ENCODE assay signal across 1 cellular context in the genomic region with DNA sequence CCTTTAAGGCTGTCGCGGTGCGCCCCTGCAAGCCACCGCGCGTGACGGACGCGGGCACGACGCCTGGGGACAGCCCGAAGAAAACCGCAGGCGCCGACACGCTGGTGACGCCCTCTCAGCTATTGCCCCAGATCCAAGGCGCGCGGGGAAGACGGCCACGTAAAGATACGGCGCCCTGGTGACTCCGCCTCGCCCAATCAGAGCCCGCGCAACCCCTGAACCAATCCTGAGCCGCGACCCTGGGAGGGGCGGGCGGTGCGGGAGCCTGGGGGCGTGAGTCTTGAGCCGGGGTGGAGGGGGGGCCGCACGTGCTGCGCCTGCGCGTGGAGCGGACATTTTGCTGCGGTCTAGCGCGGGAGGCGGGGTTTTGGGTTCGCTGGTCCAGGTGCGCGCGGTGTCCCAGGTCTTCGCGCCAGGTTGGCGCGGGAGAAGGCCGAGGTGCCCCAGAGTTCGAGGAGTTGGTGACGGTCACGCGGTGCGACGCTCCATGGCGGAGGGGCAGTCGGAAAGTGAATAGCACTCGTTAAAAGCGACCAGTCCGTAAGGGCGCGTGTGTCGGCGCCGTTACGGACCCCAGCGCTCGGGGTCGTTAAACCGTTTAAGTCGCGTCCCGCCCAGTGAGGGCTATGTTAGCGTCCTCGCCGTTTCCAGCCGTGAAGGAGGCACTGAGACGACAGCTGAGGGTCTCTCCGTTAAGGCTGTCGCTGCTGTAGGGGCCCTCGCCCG.
TF ChIP-seq lines count a peak whose summit lies in the region.

No MANE protein-coding gene starts in this region.

TF ChIP-seq in HepG2, 621 proteins besides CTCF, POLR2A, EP300 and RAD21 (continued from another document):
- TF ChIP-seq, protein P1, sequence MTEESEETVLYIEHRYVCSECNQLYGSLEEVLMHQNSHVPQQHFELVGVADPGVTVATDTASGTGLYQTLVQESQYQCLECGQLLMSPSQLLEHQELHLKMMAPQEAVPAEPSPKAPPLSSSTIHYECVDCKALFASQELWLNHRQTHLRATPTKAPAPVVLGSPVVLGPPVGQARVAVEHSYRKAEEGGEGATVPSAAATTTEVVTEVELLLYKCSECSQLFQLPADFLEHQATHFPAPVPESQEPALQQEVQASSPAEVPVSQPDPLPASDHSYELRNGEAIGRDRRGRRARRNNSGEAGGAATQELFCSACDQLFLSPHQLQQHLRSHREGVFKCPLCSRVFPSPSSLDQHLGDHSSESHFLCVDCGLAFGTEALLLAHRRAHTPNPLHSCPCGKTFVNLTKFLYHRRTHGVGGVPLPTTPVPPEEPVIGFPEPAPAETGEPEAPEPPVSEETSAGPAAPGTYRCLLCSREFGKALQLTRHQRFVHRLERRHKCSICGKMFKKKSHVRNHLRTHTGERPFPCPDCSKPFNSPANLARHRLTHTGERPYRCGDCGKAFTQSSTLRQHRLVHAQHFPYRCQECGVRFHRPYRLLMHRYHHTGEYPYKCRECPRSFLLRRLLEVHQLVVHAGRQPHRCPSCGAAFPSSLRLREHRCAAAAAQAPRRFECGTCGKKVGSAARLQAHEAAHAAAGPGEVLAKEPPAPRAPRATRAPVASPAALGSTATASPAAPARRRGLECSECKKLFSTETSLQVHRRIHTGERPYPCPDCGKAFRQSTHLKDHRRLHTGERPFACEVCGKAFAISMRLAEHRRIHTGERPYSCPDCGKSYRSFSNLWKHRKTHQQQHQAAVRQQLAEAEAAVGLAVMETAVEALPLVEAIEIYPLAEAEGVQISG (CRISPR knock-in tag; IDR thresholded peaks at IDR 0.05): 0 out of 2 replicates have a peak, but pooled peaks have one; percentile 24
- TF ChIP-seq MEIS2 (CRISPR knock-in tag; IDR thresholded peaks at IDR 0.05) (peak; percentile 51; the same call in 1 of the 2 replicates), ZNF724P (CRISPR knock-in tag; IDR thresholded peaks at IDR 0.05; ENCODE audit: borderline replicate concordance) (0 out of 2 replicates have a peak, but pooled peaks have one; percentile 35), ZNF777 (CRISPR knock-in tag; IDR thresholded peaks at IDR 0.05) (peak; percentile 34; the same call in 1 of the 2 replicates), ATF7-NPFF (CRISPR knock-in tag; IDR thresholded peaks at IDR 0.05; ENCODE audit: low read depth) (peak; percentile 42; the same call in 1 of the 2 replicates), CEBPG (CRISPR knock-in tag; IDR thresholded peaks at IDR 0.05) (0 out of 2 replicates have a peak, but pooled peaks have one; percentile 3), DMAP1 (CRISPR knock-in tag; IDR thresholded peaks at IDR 0.05) (peak; percentile 69; the same call in 1 of the 2 replicates), ZNF335 (CRISPR knock-in tag; IDR thresholded peaks at IDR 0.05) (no peak), NFKB2 (CRISPR knock-in tag; IDR thresholded peaks at IDR 0.05; ENCODE audit: borderline replicate concordance) (peak; percentile 40; the same call in 1 of the 2 replicates), ZNF564 (CRISPR knock-in tag; IDR thresholded peaks at IDR 0.05) (no peak), RBM22 (optimal IDR thresholded peaks at IDR 0.05; ENCODE audit: low read length) (no peak), ZNF598 (CRISPR knock-in tag; IDR thresholded peaks at IDR 0.05; ENCODE audit: borderline replicate concordance) (0 out of 2 replicates have a peak, but pooled peaks have one; percentile 39), YEATS4 (CRISPR knock-in tag; IDR thresholded peaks at IDR 0.05; ENCODE audit: borderline replicate concordance) (peak; percentile 35; the same call in 1 of the 2 replicates), MEF2D (CRISPR knock-in tag; IDR thresholded peaks at IDR 0.05) (no peak), ASH2L (IDR thresholded peaks at IDR 0.05; ENCODE audit: insufficient read length, low read depth, low read length) (peak; percentile 23), ARNT2 (CRISPR knock-in tag; IDR thresholded peaks at IDR 0.05; ENCODE audit: low read depth) (peak; percentile 57; the same call in 1 of the 2 replicates), RBFOX2 (IDR thresholded peaks at IDR 0.05; ENCODE audit: low read depth, low read length) (peak; percentile 67), RARG (CRISPR knock-in tag; IDR thresholded peaks at IDR 0.05; ENCODE audit: low read depth) (no peak), ZFY (CRISPR knock-in tag; IDR thresholded peaks at IDR 0.05) (peak; percentile 40; the same call in 1 of the 2 replicates), GABPA (IDR thresholded peaks at IDR 0.05; ENCODE audit: low read depth, low read length) (no peak), GABPA (CRISPR knock-in tag; IDR thresholded peaks at IDR 0.05; ENCODE audit: low read depth) (0 out of 2 replicates have a peak, but pooled peaks have one; percentile 14), RFX1 (IDR thresholded peaks at IDR 0.05) (no peak), IRF2 (CRISPR knock-in tag; IDR thresholded peaks at IDR 0.05) (no peak), NCOA2 (CRISPR knock-in tag; IDR thresholded peaks at IDR 0.05) (0 out of 2 replicates have a peak, but pooled peaks have one; percentile 16), AHR (CRISPR knock-in tag; IDR thresholded peaks at IDR 0.05) (peak; percentile 27; the same call in 1 of the 2 replicates), GATA4 (IDR thresholded peaks at IDR 0.05; ENCODE audit: borderline replicate concordance, low read depth) (no peak), ZNF790 (CRISPR knock-in tag; IDR thresholded peaks at IDR 0.05; ENCODE audit: borderline replicate concordance) (0 out of 2 replicates have a peak, but pooled peaks have one; percentile 29), MATR3 (CRISPR knock-in tag; IDR thresholded peaks at IDR 0.05) (no peak)
- TF ChIP-seq, protein P2, sequence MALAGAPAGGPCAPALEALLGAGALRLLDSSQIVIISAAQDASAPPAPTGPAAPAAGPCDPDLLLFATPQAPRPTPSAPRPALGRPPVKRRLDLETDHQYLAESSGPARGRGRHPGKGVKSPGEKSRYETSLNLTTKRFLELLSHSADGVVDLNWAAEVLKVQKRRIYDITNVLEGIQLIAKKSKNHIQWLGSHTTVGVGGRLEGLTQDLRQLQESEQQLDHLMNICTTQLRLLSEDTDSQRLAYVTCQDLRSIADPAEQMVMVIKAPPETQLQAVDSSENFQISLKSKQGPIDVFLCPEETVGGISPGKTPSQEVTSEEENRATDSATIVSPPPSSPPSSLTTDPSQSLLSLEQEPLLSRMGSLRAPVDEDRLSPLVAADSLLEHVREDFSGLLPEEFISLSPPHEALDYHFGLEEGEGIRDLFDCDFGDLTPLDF (CRISPR knock-in tag; IDR thresholded peaks at IDR 0.05): peak; percentile 62; the same call in 1 of the 2 replicates
- TF ChIP-seq, protein P3, sequence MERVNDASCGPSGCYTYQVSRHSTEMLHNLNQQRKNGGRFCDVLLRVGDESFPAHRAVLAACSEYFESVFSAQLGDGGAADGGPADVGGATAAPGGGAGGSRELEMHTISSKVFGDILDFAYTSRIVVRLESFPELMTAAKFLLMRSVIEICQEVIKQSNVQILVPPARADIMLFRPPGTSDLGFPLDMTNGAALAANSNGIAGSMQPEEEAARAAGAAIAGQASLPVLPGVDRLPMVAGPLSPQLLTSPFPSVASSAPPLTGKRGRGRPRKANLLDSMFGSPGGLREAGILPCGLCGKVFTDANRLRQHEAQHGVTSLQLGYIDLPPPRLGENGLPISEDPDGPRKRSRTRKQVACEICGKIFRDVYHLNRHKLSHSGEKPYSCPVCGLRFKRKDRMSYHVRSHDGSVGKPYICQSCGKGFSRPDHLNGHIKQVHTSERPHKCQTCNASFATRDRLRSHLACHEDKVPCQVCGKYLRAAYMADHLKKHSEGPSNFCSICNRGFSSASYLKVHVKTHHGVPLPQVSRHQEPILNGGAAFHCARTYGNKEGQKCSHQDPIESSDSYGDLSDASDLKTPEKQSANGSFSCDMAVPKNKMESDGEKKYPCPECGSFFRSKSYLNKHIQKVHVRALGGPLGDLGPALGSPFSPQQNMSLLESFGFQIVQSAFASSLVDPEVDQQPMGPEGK (CRISPR knock-in tag; IDR thresholded peaks at IDR 0.05): peak; percentile 36; the same call in 1 of the 2 replicates
- TF ChIP-seq, protein P4, sequence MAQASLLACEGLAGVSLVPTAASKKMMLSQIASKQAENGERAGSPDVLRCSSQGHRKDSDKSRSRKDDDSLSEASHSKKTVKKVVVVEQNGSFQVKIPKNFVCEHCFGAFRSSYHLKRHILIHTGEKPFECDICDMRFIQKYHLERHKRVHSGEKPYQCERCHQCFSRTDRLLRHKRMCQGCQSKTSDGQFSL (CRISPR knock-in tag; IDR thresholded peaks at IDR 0.05): 0 out of 2 replicates have a peak, but pooled peaks have one; percentile 39
- TF ChIP-seq, protein P5, sequence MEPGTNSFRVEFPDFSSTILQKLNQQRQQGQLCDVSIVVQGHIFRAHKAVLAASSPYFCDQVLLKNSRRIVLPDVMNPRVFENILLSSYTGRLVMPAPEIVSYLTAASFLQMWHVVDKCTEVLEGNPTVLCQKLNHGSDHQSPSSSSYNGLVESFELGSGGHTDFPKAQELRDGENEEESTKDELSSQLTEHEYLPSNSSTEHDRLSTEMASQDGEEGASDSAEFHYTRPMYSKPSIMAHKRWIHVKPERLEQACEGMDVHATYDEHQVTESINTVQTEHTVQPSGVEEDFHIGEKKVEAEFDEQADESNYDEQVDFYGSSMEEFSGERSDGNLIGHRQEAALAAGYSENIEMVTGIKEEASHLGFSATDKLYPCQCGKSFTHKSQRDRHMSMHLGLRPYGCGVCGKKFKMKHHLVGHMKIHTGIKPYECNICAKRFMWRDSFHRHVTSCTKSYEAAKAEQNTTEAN (CRISPR knock-in tag; conservative IDR thresholded peaks at IDR 0.05): 0 out of 2 replicates have a peak, but pooled peaks have one; percentile 21
- TF ChIP-seq, protein P6, sequence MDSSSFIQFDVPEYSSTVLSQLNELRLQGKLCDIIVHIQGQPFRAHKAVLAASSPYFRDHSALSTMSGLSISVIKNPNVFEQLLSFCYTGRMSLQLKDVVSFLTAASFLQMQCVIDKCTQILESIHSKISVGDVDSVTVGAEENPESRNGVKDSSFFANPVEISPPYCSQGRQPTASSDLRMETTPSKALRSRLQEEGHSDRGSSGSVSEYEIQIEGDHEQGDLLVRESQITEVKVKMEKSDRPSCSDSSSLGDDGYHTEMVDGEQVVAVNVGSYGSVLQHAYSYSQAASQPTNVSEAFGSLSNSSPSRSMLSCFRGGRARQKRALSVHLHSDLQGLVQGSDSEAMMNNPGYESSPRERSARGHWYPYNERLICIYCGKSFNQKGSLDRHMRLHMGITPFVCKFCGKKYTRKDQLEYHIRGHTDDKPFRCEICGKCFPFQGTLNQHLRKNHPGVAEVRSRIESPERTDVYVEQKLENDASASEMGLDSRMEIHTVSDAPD (CRISPR knock-in tag; IDR thresholded peaks at IDR 0.05): 0 out of 2 replicates have a peak, but pooled peaks have one; percentile 30
- TF ChIP-seq, protein P7, sequence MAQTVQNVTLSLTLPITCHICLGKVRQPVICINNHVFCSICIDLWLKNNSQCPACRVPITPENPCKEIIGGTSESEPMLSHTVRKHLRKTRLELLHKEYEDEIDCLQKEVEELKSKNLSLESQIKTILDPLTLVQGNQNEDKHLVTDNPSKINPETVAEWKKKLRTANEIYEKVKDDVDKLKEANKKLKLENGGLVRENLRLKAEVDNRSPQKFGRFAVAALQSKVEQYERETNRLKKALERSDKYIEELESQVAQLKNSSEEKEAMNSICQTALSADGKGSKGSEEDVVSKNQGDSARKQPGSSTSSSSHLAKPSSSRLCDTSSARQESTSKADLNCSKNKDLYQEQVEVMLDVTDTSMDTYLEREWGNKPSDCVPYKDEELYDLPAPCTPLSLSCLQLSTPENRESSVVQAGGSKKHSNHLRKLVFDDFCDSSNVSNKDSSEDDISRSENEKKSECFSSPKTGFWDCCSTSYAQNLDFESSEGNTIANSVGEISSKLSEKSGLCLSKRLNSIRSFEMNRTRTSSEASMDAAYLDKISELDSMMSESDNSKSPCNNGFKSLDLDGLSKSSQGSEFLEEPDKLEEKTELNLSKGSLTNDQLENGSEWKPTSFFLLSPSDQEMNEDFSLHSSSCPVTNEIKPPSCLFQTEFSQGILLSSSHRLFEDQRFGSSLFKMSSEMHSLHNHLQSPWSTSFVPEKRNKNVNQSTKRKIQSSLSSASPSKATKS (CRISPR knock-in tag; IDR thresholded peaks at IDR 0.05): no peak
- TF ChIP-seq, protein P8, sequence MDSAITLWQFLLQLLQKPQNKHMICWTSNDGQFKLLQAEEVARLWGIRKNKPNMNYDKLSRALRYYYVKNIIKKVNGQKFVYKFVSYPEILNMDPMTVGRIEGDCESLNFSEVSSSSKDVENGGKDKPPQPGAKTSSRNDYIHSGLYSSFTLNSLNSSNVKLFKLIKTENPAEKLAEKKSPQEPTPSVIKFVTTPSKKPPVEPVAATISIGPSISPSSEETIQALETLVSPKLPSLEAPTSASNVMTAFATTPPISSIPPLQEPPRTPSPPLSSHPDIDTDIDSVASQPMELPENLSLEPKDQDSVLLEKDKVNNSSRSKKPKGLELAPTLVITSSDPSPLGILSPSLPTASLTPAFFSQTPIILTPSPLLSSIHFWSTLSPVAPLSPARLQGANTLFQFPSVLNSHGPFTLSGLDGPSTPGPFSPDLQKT (CRISPR knock-in tag; IDR thresholded peaks at IDR 0.05; ENCODE audit: borderline replicate concordance): no peak
- TF ChIP-seq, protein P9, sequence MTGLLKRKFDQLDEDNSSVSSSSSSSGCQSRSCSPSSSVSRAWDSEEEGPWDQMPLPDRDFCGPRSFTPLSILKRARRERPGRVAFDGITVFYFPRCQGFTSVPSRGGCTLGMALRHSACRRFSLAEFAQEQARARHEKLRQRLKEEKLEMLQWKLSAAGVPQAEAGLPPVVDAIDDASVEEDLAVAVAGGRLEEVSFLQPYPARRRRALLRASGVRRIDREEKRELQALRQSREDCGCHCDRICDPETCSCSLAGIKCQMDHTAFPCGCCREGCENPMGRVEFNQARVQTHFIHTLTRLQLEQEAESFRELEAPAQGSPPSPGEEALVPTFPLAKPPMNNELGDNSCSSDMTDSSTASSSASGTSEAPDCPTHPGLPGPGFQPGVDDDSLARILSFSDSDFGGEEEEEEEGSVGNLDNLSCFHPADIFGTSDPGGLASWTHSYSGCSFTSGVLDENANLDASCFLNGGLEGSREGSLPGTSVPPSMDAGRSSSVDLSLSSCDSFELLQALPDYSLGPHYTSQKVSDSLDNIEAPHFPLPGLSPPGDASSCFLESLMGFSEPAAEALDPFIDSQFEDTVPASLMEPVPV (CRISPR knock-in tag; IDR thresholded peaks at IDR 0.05): 0 out of 2 replicates have a peak, but pooled peaks have one; percentile 72
